ENCODE assay signal across 1 cellular context in genomic region chr4:98170035-98170434, GRCh38.
TF ChIP-seq lines count a peak whose summit lies in the region.

No MANE protein-coding gene starts in this region.

TF ChIP-seq in GM23338, 12 proteins besides CTCF, POLR2A, EP300 and RAD21 (continued from another document):
- TF ChIP-seq REST (IDR thresholded peaks at IDR 0.05; ENCODE audit: unreplicated experiment) = no peak
- no peak for TF ChIP-seq EZH2 (IDR thresholded peaks at IDR 0.05; ENCODE audit: low read depth, unreplicated experiment)
- no peak for TF ChIP-seq ETS1 (IDR thresholded peaks at IDR 0.05)
- TF ChIP-seq EZH2phosphoT487 (IDR thresholded peaks at IDR 0.05; ENCODE audit: unreplicated experiment) = no peak
- TF ChIP-seq CREB1 (CRISPR knock-in tag; IDR thresholded peaks at IDR 0.05; ENCODE audit: low read depth) = no peak
- no peak for TF ChIP-seq POLR2AphosphoS5 (IDR thresholded peaks at IDR 0.05; ENCODE audit: low read depth)
- no peak for TF ChIP-seq STAT1 (IDR thresholded peaks at IDR 0.05; ENCODE audit: unreplicated experiment)
- no peak for TF ChIP-seq ZNF462 (CRISPR knock-in tag; IDR thresholded peaks at IDR 0.05)
- no peak for TF ChIP-seq ZNF114 (CRISPR knock-in tag; IDR thresholded peaks at IDR 0.05)
- TF ChIP-seq ZNF331 (CRISPR knock-in tag; IDR thresholded peaks at IDR 0.05; ENCODE audit: low read depth) = no peak
- TF ChIP-seq NANOG (IDR thresholded peaks at IDR 0.05; ENCODE audit: borderline replicate concordance) = no peak
